27 cellular contexts compared by ENCODE assay signal in the genomic region with DNA sequence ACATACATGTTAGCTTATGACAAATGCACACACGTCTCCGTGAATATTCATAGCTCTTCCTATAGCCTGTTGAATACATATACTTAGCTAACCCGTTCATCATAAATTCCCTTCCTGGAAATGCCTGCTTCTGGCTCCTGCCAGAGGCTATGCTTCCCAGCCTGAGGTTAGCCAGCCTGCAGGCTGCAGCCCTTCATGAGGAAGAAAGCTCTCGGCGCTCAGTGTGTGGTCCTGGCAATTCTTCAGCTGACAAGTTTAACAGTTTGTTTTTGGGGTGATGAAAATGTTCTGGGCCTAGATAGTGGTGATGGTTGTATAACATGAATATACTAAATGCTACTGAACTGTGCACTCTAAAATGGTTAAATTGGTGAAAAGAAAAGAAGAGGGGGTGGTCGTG. TPM values are rescaled to one million over a fixed set of nuclear protein-coding genes. Genes with fewer than 3 reads are reported as not detected.
"Had no signal": no experiment of that assay in that cellular context is flagged by ENCODE, and none has a peak within 500 bp of the region (broad histone marks: within the 10 kb centered on the region; RNA-seq: fewer than 3 reads in every experiment).

No MANE protein-coding gene starts in this region.

- ATAC-seq: foreskin keratinocyte; left cardiac atrium; lower lobe of right lung; natural killer cell treated with Interleukin-12 subunit alpha and Interleukin-12 subunit beta and Interleukin-15 and Interleukin-18, amount 100 ng/mL, for 72 hours; pancreas; right lobe of liver; stimulated activated effector memory CD8-positive, alpha-beta T cell treated with anti-CD3 and anti-CD28 coated beads, Interleukin-12 subunit alpha, Interleukin-12 subunit beta, amount 100 ng/mL, for 72 hours; stimulated activated naive CD8-positive, alpha-beta T cell treated with anti-CD3 and anti-CD28 coated beads, Interleukin-15, Interleukin-2, amounts not matched to agents 100 U/mL and 50 U/mL, for 24 hours; upper lobe of right lung had no signal

- H3K36me3 Mint-ChIP-seq: memory B cell; natural killer cell treated with Interleukin-12 subunit alpha and Interleukin-12 subunit beta and Interleukin-15 and Interleukin-18, amount 100 ng/mL, for 72 hours; stimulated activated effector memory CD8-positive, alpha-beta T cell treated with anti-CD3 and anti-CD28 coated beads, Interleukin-12 subunit alpha, Interleukin-12 subunit beta, amount 100 ng/mL, for 72 hours had no signal

- DNase-seq: dermis blood vessel endothelial cell; effector CD4-positive, alpha-beta T cell; erythroblast; foreskin keratinocyte; kidney; left cardiac atrium; left ventricle myocardium inferior; lower lobe of right lung; midbrain; occipital lobe; pancreas; retina; right lobe of liver; stimulated activated CD4-positive, alpha-beta T cell treated with anti-CD3 and anti-CD28 coated beads, Interleukin-4, amount 100 ng/mL, for 1 hour; stimulated activated CD8-positive, alpha-beta memory T cell treated with anti-CD3 and anti-CD28 coated beads, Interleukin-4, amount 100 ng/mL, for 48 hours; stimulated activated naive CD8-positive, alpha-beta T cell treated with anti-CD3 and anti-CD28 coated beads, Interleukin-15, Interleukin-2, amounts not matched to agents 100 U/mL and 50 U/mL, for 24 hours; upper lobe of right lung had no signal

- H3K79me2 ChIP-seq: hepatocyte had no signal

- H3K4me2 ChIP-seq: hepatocyte had no signal

- H2AFZ ChIP-seq: hepatocyte had no signal

- H3K27ac ChIP-seq: foreskin keratinocyte, hepatocyte, left ventricle myocardium inferior, lower lobe of right lung, pancreas, prostate gland, right lobe of liver, suprapubic skin, tibial nerve, upper lobe of right lung, vagina had no signal

- H3K36me3 ChIP-seq: left ventricle myocardium inferior, lower lobe of right lung, pancreas, prostate gland, right lobe of liver, suprapubic skin, tibial nerve, upper lobe of right lung, vagina had no signal

- H3K9me3 Mint-ChIP-seq: endodermal cell; memory B cell; natural killer cell treated with Interleukin-12 subunit alpha and Interleukin-12 subunit beta and Interleukin-15 and Interleukin-18, amount 100 ng/mL, for 72 hours; stimulated activated effector memory CD8-positive, alpha-beta T cell treated with anti-CD3 and anti-CD28 coated beads, Interleukin-12 subunit alpha, Interleukin-12 subunit beta, amount 100 ng/mL, for 72 hours had no signal

- H3K4me1 ChIP-seq: foreskin keratinocyte, left ventricle myocardium inferior, lower lobe of right lung, pancreas, prostate gland, right lobe of liver, suprapubic skin, tibial nerve, upper lobe of right lung, vagina had no signal

- H3K27ac Mint-ChIP-seq: endodermal cell; memory B cell; natural killer cell treated with Interleukin-12 subunit alpha and Interleukin-12 subunit beta and Interleukin-15 and Interleukin-18, amount 100 ng/mL, for 72 hours; stimulated activated effector memory CD8-positive, alpha-beta T cell treated with anti-CD3 and anti-CD28 coated beads, Interleukin-12 subunit alpha, Interleukin-12 subunit beta, amount 100 ng/mL, for 72 hours had no signal

- FAIRE-seq: endothelial cell of umbilical vein, kidney, pancreas had no signal

- H3K4me3 Mint-ChIP-seq: endodermal cell; memory B cell; natural killer cell treated with Interleukin-12 subunit alpha and Interleukin-12 subunit beta and Interleukin-15 and Interleukin-18, amount 100 ng/mL, for 72 hours; stimulated activated effector memory CD8-positive, alpha-beta T cell treated with anti-CD3 and anti-CD28 coated beads, Interleukin-12 subunit alpha, Interleukin-12 subunit beta, amount 100 ng/mL, for 72 hours had no signal

- H3K4me3 ChIP-seq: hepatocyte, left ventricle myocardium inferior, lower lobe of right lung, pancreas, prostate gland, right lobe of liver, suprapubic skin, tibial nerve, upper lobe of right lung, vagina had no signal

- H3K4me1 Mint-ChIP-seq: memory B cell; stimulated activated effector memory CD8-positive, alpha-beta T cell treated with anti-CD3 and anti-CD28 coated beads, Interleukin-12 subunit alpha, Interleukin-12 subunit beta, amount 100 ng/mL, for 72 hours had no signal

- H3K27me3 ChIP-seq: foreskin keratinocyte, hepatocyte, pancreas, right lobe of liver, tibial nerve, vagina had no signal

RNA-seq across cellular contexts. Expression of gene PPP2R2C, which starts 53.8 kb away (rescaled TPM):
- total RNA-seq: lower lobe of right lung; natural killer cell treated with Interleukin-12 subunit alpha and Interleukin-12 subunit beta and Interleukin-15 and Interleukin-18, amount 100 ng/mL, for 72 hours had no signal
